Comparison of ENCODE assay signal across 8 cellular contexts in the genomic region with DNA sequence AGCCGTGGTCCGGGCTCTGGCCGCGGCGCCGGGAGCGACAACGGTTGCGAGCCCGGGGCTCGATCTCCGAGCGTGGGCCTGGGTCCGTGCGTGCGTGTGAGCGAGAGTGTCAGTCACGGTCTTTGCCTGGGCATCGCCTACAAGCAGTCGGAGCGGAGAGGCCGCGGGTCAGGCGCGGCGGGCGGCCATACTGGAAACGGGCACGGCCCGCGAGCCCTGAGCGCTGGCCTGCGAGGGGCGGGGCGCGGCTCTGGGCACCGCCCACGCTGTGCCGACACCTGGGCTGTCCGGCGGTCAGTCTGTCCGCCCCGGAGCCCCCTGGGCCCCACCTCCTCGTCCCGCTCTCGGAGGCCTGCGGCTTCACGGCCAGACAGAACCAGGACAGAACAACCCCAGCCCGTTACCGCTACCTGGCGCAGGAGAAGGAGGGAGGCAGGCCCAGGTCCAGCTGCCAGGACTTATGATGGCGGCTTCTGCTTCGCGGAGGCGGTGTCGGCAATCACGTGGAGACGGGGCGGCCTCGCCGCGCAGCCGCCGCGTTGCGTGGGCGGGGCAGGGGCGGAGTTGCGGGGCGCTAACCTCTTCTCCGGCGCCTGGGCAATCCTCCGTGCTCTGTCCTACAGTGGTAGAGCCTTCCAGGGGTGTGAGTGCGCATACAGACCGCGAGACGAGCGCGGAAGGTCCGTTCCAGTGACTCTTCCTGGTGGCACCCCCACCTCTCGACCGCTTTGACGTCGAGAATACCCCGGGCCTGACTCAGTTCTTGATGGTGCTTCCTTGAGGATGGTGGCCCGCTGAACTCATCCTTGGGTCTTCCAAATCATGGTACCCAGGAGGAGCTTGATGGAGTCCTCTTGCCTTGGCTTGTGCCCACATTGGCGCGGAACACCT. TPM values are rescaled to one million over a fixed set of nuclear protein-coding genes. Genes with fewer than 3 reads are reported as not detected.
DNase-seq lines count a peak whose midpoint lies in the region; ATAC-seq and TF ChIP-seq lines count a peak whose summit lies in the region.

TMEM131 (minus strand) TSS at position 215 of the 891 bp plus-strand sequence. CDS start 286 bp downstream, outside the sequence.

- intact Hi-C loops in CD14-positive monocyte (cut with micrococcal nuclease): no loop called here

- no peak for TF ChIP-seq CTCF in CD14-positive monocyte (IDR thresholded peaks at IDR 0.05)

- peaks cover 40% of the 10 kb centered on the region for H3K4me1 Mint-ChIP-seq in CD14-positive monocyte

- H3K27me3 Mint-ChIP-seq in CD14-positive monocyte (ENCODE audit: low read depth in 3 of 3): peaks cover 2 to 4% (median 2%) of the 10 kb centered on the region in 3 donors

- peaks cover 0 to 1% of the 10 kb centered on the region in 2 donors for H3K36me3 Mint-ChIP-seq in CD14-positive monocyte

- peak within 1 kb of the TSS; percentile 88 to 92 for H3K4me3 Mint-ChIP-seq in CD14-positive monocyte

- peak within 1 kb of the TSS; percentile 87 to 98 (median 96) for H3K27ac Mint-ChIP-seq in CD14-positive monocyte

- ATAC-seq in GM19395 (IDR thresholded peaks at IDR 0.05; ENCODE audit: unreplicated experiment): peak; percentile 80
- peak; percentile 46 for ATAC-seq in HG03558 (IDR thresholded peaks at IDR 0.05; ENCODE audit: extremely low read depth, unreplicated experiment)
- peak; percentile 91 for ATAC-seq in left lobe of liver

- H3K9me3 Mint-ChIP-seq in CD14-positive monocyte: no peaks in the 10 kb centered on the region

- DNase-seq in CD14-positive monocyte (ENCODE audit: low spot score) (peak; percentile 90), NCI-H748 treated with DMSO at 0.1 percent for 48 hours (lab: John Stamatoyannopoulos, UW) (peak; percentile 57), dedifferentiated amniotic fluid mesenchymal stem cell (ENCODE audit: extremely low spot score) (peak; percentile 84), left lobe of liver (ENCODE audit: low spot score) (peak; percentile 97)
- peak; percentile 92 to 93 for DNase-seq in activated CD4-positive, alpha-beta T cell treated with anti-CD3 and anti-CD28 coated beads, Interleukin-2, amount 50 U/mL, for 24 hours (ENCODE audit: low read depth in 1 of 2, low spot score in 1 of 2)
- peak; percentile 98 for DNase-seq in stimulated activated CD4-positive, alpha-beta T cell treated with anti-CD3 and anti-CD28 coated beads, Interleukin-2, amount 100 ng/mL, for 24 hours

RNA-seq across cellular contexts. Expression of gene TMEM131, which starts in this region (rescaled TPM):
- 1 to 10 TPM; 7.0 to 8.2 TPM for polyA plus RNA-seq in CD14-positive monocyte
- total RNA-seq in left lobe of liver: 14.7 TPM

Comparison
In these comparisons a context has a peak if more than half of its experiments do, and no peak if none do; other contexts are left out.
1. Peak in every context shown above with its lines: DNase-seq and ATAC-seq.